Comparison of ENCODE assay signal across 1 cellular context in the genomic region with DNA sequence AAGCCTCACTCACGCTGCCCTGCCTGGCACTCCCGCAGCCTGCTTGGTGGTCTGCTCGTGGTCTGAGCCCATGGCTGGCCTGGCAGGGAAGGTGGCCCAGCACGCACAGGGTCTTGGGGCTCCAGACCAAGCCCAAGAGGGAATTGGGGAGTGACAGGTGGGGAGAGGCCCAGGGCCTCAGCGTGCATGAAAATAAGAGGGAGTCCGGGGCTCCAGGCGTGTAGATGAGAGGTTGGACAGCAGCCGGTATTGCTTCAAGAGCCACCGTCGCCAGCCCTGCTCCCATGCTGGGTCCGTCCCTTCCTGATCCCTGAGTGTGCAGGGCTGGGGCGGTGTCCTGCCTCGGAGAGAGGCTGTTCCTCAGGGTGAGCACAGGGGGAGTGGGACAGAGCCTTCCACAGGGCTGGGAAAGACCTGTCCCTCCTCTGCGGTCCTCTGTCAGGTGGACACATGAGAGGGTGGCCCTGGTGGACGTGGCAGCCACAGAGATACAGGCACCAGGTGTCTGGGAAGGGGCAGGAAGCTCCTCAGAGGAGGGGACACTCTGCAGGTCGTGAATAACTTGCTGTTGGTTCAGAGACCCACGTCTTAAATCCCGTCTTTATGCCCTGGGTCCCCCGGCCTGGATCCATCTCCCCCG.
TF ChIP-seq lines count a peak whose summit lies in the region.

No MANE protein-coding gene starts in this region.

TF ChIP-seq in WTC11, 78 proteins besides CTCF, POLR2A, EP300 and RAD21 (continued from another document):
- TF ChIP-seq ZNF232 (CRISPR knock-in tag; IDR thresholded peaks at IDR 0.05) (no peak), NFYB (CRISPR knock-in tag; conservative IDR thresholded peaks at IDR 0.05; ENCODE audit: low read depth) (no peak), NR3C1 (CRISPR knock-in tag; conservative IDR thresholded peaks at IDR 0.05; ENCODE audit: low read depth) (no peak)
- TF ChIP-seq, protein P1, sequence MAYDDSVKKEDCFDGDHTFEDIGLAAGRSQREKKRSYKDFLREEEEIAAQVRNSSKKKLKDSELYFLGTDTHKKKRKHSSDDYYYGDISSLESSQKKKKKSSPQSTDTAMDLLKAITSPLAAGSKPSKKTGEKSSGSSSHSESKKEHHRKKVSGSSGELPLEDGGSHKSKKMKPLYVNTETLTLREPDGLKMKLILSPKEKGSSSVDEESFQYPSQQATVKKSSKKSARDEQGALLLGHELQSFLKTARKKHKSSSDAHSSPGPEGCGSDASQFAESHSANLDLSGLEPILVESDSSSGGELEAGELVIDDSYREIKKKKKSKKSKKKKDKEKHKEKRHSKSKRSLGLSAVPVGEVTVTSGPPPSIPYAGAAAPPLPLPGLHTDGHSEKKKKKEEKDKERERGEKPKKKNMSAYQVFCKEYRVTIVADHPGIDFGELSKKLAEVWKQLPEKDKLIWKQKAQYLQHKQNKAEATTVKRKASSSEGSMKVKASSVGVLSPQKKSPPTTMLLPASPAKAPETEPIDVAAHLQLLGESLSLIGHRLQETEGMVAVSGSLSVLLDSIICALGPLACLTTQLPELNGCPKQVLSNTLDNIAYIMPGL (CRISPR knock-in tag; IDR thresholded peaks at IDR 0.05) = no peak
